9 cellular contexts compared by ENCODE assay signal in the genomic region with DNA sequence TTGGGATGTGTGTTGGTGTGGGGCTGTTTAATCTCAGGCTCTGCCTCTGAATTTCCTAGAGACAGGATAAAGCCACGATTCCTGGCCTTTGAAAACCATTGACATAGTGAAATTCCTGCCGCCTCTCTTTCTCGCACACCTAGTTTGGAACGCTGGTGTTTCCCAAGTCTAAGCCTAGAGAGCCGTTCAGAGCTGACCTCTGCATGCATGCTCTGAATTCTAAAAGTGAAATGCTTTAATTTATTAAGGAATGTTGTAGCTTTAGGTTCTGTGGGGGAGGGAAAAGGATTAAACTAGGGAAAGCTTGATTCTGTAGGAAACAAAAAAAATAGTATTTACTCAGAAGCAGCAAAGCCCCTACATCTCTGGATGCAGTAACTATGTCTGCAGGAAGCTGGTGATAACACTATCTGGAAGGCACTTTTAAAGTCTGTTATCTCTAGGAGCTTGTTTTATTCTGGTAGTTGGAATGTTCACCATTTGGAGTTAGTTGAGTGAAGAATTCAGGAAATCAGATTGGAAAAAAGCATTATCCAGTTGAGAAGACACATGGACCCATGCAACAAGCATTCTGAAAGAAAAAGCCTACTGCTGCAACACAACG. TPM values are rescaled to one million over a fixed set of nuclear protein-coding genes. Genes with fewer than 3 reads are reported as not detected.
DNase-seq lines count a peak whose midpoint lies in the region; ATAC-seq and TF ChIP-seq lines count a peak whose summit lies in the region.
"Had no signal": no experiment of that assay in that cellular context is flagged by ENCODE, and none has a peak within 500 bp of the region (broad histone marks: within the 10 kb centered on the region; RNA-seq: fewer than 3 reads in every experiment).

No MANE protein-coding gene starts in this region.

- peak overlapping the region; percentile 57 for H3K4me3 Mint-ChIP-seq in T-helper 2 cell treated with Interferon-gamma antibody and Interleukin-4, amounts not matched to agents 5 μg/mL and 100 μg/mL, for 36 hours
- H3K4me3 Mint-ChIP-seq in activated T-helper 1 cell treated with anti-CD3 and anti-CD28 coated beads, Interleukin-12 subunit alpha, Interleukin-12 subunit beta, Interleukin-2, Interleukin-4 antibody, amounts not matched to agents 30 ng/mL and 10 ng/mL and 1 ng/mL, durations not matched to agents 14 hours and 24 hours and 36 hours = peak overlapping the region; percentile 69
- H3K4me3 Mint-ChIP-seq in stimulated activated memory B cell treated with anti-CD40 and anti-IgM and Interleukin-4, amounts not matched to agents 10 μg/mL and 1 μg/mL and 100 μg/mL, for 72 hours = no peak overlapping the region

- ATAC-seq in stimulated activated memory B cell treated with anti-CD40 and anti-IgM and Interleukin-4, amounts not matched to agents 10 μg/mL and 1 μg/mL and 100 μg/mL, for 72 hours = no peak
- no peak for ATAC-seq in GM18511 (IDR thresholded peaks at IDR 0.05; ENCODE audit: unreplicated experiment)

- no peak for DNase-seq in T-helper 2 cell treated with Interferon-gamma antibody and Interleukin-4, amounts not matched to agents 5 μg/mL and 100 μg/mL, for 36 hours (ENCODE audit: low spot score)
- no peak for DNase-seq in T-helper 2 cell
- no peak for DNase-seq in activated T-helper 1 cell treated with anti-CD3 and anti-CD28 coated beads, Interleukin-12 subunit alpha, Interleukin-12 subunit beta, Interleukin-2, Interleukin-4 antibody, amounts not matched to agents 30 ng/mL and 10 ng/mL and 1 ng/mL, durations not matched to agents 14 hours and 24 hours and 36 hours (ENCODE audit: low spot score)
- peak; percentile 65 for DNase-seq in fibroblast of villous mesenchyme (ENCODE audit: low read depth)
- no peak for DNase-seq in RPMI8226
- no peak for DNase-seq in DMS53 (lab: John Stamatoyannopoulos, UW)
- DNase-seq: NCI-H1436 treated with DMSO at 0.1 percent for 48 hours had no signal

- intact Hi-C loops in activated T-helper 1 cell treated with anti-CD3 and anti-CD28 coated beads, Interleukin-12 subunit alpha, Interleukin-12 subunit beta, Interleukin-2, Interleukin-4 antibody, amounts not matched to agents 30 ng/mL and 10 ng/mL and 1 ng/mL, durations not matched to agents 14 hours and 24 hours and 36 hours (cut with micrococcal nuclease) = loop anchor here (1.0 to 10.0 kb wide), 8 partner anchors 23 to 1560 kb away; partner anchors contain the start of gene PITRM1

- H3K4me3 ChIP-seq in fibroblast of villous mesenchyme (ENCODE audit: low read depth, low read length) = peak overlapping the region; percentile 34

- H3K9me3 Mint-ChIP-seq in T-helper 2 cell treated with Interferon-gamma antibody and Interleukin-4, amounts not matched to agents 5 μg/mL and 100 μg/mL, for 36 hours = no peaks in the 10 kb centered on the region
- no peaks in the 10 kb centered on the region for H3K9me3 Mint-ChIP-seq in activated T-helper 1 cell treated with anti-CD3 and anti-CD28 coated beads, Interleukin-12 subunit alpha, Interleukin-12 subunit beta, Interleukin-2, Interleukin-4 antibody, amounts not matched to agents 30 ng/mL and 10 ng/mL and 1 ng/mL, durations not matched to agents 14 hours and 24 hours and 36 hours
- H3K9me3 Mint-ChIP-seq in stimulated activated memory B cell treated with anti-CD40 and anti-IgM and Interleukin-4, amounts not matched to agents 10 μg/mL and 1 μg/mL and 100 μg/mL, for 72 hours = no peaks in the 10 kb centered on the region

- H3K36me3 Mint-ChIP-seq in T-helper 2 cell treated with Interferon-gamma antibody and Interleukin-4, amounts not matched to agents 5 μg/mL and 100 μg/mL, for 36 hours (ENCODE audit: low read depth) = peaks cover 62% of the 10 kb centered on the region
- H3K36me3 Mint-ChIP-seq in activated T-helper 1 cell treated with anti-CD3 and anti-CD28 coated beads, Interleukin-12 subunit alpha, Interleukin-12 subunit beta, Interleukin-2, Interleukin-4 antibody, amounts not matched to agents 30 ng/mL and 10 ng/mL and 1 ng/mL, durations not matched to agents 14 hours and 24 hours and 36 hours (ENCODE audit: low read depth) = peaks cover 54% of the 10 kb centered on the region
- peaks cover 44% of the 10 kb centered on the region for H3K36me3 Mint-ChIP-seq in stimulated activated memory B cell treated with anti-CD40 and anti-IgM and Interleukin-4, amounts not matched to agents 10 μg/mL and 1 μg/mL and 100 μg/mL, for 72 hours

- no peaks in the 10 kb centered on the region for H3K27me3 Mint-ChIP-seq in T-helper 2 cell treated with Interferon-gamma antibody and Interleukin-4, amounts not matched to agents 5 μg/mL and 100 μg/mL, for 36 hours (ENCODE audit: low read depth)
- H3K27me3 Mint-ChIP-seq in activated T-helper 1 cell treated with anti-CD3 and anti-CD28 coated beads, Interleukin-12 subunit alpha, Interleukin-12 subunit beta, Interleukin-2, Interleukin-4 antibody, amounts not matched to agents 30 ng/mL and 10 ng/mL and 1 ng/mL, durations not matched to agents 14 hours and 24 hours and 36 hours (ENCODE audit: insufficient read depth) = no peaks in the 10 kb centered on the region
- H3K27me3 Mint-ChIP-seq in stimulated activated memory B cell treated with anti-CD40 and anti-IgM and Interleukin-4, amounts not matched to agents 10 μg/mL and 1 μg/mL and 100 μg/mL, for 72 hours = no peaks in the 10 kb centered on the region

- H3K27ac Mint-ChIP-seq in T-helper 2 cell treated with Interferon-gamma antibody and Interleukin-4, amounts not matched to agents 5 μg/mL and 100 μg/mL, for 36 hours = peak overlapping the region; percentile 86
- H3K27ac Mint-ChIP-seq in activated T-helper 1 cell treated with anti-CD3 and anti-CD28 coated beads, Interleukin-12 subunit alpha, Interleukin-12 subunit beta, Interleukin-2, Interleukin-4 antibody, amounts not matched to agents 30 ng/mL and 10 ng/mL and 1 ng/mL, durations not matched to agents 14 hours and 24 hours and 36 hours = peak overlapping the region; percentile 97
- peak overlapping the region; percentile 66 for H3K27ac Mint-ChIP-seq in stimulated activated memory B cell treated with anti-CD40 and anti-IgM and Interleukin-4, amounts not matched to agents 10 μg/mL and 1 μg/mL and 100 μg/mL, for 72 hours

- peaks cover 66% of the 10 kb centered on the region for H3K4me1 Mint-ChIP-seq in T-helper 2 cell treated with Interferon-gamma antibody and Interleukin-4, amounts not matched to agents 5 μg/mL and 100 μg/mL, for 36 hours (ENCODE audit: low read depth)
- peaks cover 76% of the 10 kb centered on the region for H3K4me1 Mint-ChIP-seq in activated T-helper 1 cell treated with anti-CD3 and anti-CD28 coated beads, Interleukin-12 subunit alpha, Interleukin-12 subunit beta, Interleukin-2, Interleukin-4 antibody, amounts not matched to agents 30 ng/mL and 10 ng/mL and 1 ng/mL, durations not matched to agents 14 hours and 24 hours and 36 hours (ENCODE audit: low read depth)
- H3K4me1 Mint-ChIP-seq in stimulated activated memory B cell treated with anti-CD40 and anti-IgM and Interleukin-4, amounts not matched to agents 10 μg/mL and 1 μg/mL and 100 μg/mL, for 72 hours = peaks cover 15% of the 10 kb centered on the region

- TF ChIP-seq CTCF in fibroblast of villous mesenchyme (IDR thresholded peaks at IDR 0.05; ENCODE audit: insufficient read depth, low read depth, low read length) = no peak

RNA-seq across cellular contexts. Expression of gene PFKP, which starts 27.3 kb away (rescaled TPM):
- total RNA-seq in activated T-helper 1 cell treated with anti-CD3 and anti-CD28 coated beads, Interleukin-12 subunit alpha, Interleukin-12 subunit beta, Interleukin-2, Interleukin-4 antibody, amounts not matched to agents 30 ng/mL and 10 ng/mL and 1 ng/mL, durations not matched to agents 14 hours and 24 hours and 36 hours = 264 and 267 TPM in 2 replicates
- 120 and 145 TPM in 2 replicates for total RNA-seq in fibroblast of villous mesenchyme
